ENCODE assay signal across 1 cellular context in the genomic region with DNA sequence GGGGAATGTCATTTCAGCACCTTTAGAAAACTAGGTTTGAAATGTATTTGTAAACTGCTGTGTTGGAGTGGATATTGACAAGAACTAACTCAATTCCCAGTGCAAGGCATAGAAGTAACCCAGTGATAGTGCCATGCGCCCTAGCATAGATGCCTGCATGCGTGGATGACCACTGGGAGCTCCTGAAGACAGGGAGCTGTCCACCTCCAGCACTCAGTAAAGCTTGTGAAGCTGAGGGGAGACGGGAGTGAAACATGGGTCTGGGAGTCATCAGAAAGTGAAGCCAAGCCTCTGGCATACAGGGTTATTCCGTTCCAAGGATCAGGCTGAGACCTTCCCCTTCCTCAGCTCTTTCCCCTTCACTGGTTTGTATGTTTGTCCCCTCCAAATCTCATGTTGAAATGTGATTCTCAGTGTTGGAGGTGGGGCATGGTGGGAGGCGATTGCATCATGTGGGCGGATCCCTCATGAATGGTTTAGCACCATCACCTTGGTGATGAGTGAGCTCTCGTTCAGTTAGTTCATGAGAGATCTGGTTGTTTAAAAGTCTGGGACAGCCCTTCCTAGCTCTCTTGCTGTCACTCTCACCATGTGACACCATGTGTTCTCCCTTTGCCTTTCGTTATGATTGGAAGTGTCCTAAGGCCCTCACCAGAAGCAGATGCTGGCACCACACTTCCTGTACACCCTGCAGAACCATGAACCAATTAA.
TF ChIP-seq lines count a peak whose summit lies in the region.

No MANE protein-coding gene starts in this region.

TF ChIP-seq in K562, 482 proteins besides CTCF, POLR2A, EP300 and RAD21 (continued from another document):
- TF ChIP-seq, protein P1, sequence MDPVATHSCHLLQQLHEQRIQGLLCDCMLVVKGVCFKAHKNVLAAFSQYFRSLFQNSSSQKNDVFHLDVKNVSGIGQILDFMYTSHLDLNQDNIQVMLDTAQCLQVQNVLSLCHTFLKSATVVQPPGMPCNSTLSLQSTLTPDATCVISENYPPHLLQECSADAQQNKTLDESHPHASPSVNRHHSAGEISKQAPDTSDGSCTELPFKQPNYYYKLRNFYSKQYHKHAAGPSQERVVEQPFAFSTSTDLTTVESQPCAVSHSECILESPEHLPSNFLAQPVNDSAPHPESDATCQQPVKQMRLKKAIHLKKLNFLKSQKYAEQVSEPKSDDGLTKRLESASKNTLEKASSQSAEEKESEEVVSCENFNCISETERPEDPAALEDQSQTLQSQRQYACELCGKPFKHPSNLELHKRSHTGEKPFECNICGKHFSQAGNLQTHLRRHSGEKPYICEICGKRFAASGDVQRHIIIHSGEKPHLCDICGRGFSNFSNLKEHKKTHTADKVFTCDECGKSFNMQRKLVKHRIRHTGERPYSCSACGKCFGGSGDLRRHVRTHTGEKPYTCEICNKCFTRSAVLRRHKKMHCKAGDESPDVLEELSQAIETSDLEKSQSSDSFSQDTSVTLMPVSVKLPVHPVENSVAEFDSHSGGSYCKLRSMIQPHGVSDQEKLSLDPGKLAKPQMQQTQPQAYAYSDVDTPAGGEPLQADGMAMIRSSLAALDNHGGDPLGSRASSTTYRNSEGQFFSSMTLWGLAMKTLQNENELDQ (CRISPR knock-in tag; IDR thresholded peaks at IDR 0.05; ENCODE audit: borderline replicate concordance), result no peak
- TF ChIP-seq, protein P2, sequence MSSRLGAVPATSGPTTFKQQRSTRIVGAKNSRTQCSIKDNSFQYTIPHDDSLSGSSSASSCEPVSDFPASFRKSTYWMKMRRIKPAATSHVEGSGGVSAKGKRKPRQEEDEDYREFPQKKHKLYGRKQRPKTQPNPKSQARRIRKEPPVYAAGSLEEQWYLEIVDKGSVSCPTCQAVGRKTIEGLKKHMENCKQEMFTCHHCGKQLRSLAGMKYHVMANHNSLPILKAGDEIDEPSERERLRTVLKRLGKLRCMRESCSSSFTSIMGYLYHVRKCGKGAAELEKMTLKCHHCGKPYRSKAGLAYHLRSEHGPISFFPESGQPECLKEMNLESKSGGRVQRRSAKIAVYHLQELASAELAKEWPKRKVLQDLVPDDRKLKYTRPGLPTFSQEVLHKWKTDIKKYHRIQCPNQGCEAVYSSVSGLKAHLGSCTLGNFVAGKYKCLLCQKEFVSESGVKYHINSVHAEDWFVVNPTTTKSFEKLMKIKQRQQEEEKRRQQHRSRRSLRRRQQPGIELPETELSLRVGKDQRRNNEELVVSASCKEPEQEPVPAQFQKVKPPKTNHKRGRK (tag; IDR thresholded peaks at IDR 0.05), result no peak
- TF ChIP-seq CBX1 (IDR thresholded peaks at IDR 0.05; ENCODE audit: low read depth), result no peak
